Comparison of ENCODE assay signal across 8 cellular contexts in genomic region chr19:45410330-45410729, GRCh38. TPM values are rescaled to one million over a fixed set of nuclear protein-coding genes. Genes with fewer than 3 reads are reported as not detected.
DNase-seq lines count a peak whose midpoint lies in the region; ATAC-seq, FAIRE-seq and TF ChIP-seq lines count a peak whose summit lies in the region.
"Not testable (repeated sequence)": the region's sequence is repeated elsewhere in the genome, so short reads cannot be mapped to it uniquely, and the experiment has no call there.

No MANE protein-coding gene starts in this region.

- peak overlapping the region; percentile 33 for H3K4me2 ChIP-seq in BLaER1
- H3K4me2 ChIP-seq in K562 (ENCODE audit: insufficient read depth, low read length); endothelial cell of umbilical vein (ENCODE audit: insufficient read depth, low read length); neural progenitor cell: not testable (repeated sequence)

- H3K4me1 ChIP-seq in BLaER1 (peaks cover 60% of the 10 kb centered on the region), K562 (replicated peaks in 1 of 2; ENCODE audit: control insufficient read depth in 2 of 2, insufficient read depth in 2 of 2, low read length in 2 of 2) (peaks cover 0 to 34% of the 10 kb centered on the region in 2 experiments; a peak in 2 of 5 replicates)
- H3K4me1 ChIP-seq in HEK293 (ENCODE audit: control insufficient read depth, insufficient read depth, low read length); endothelial cell of umbilical vein (ENCODE audit: control insufficient read depth, extremely low read depth, insufficient read depth, low read length); neural progenitor cell: not testable (repeated sequence)

- CTCF ChIA-PET in HEK293 (lab: Yijun Ruan, JAX); K562 (lab: Yijun Ruan, JAX; ENCODE audit: low intra/inter-chr PET ratio); endothelial cell of umbilical vein (lab: Charles Lee): not testable (repeated sequence)

- peaks cover 58% of the 10 kb centered on the region for H3K36me3 ChIP-seq in BLaER1
- peaks cover 20 to 38% of the 10 kb centered on the region in 2 experiments for H3K36me3 ChIP-seq in HEK293 (ENCODE audit: control insufficient read depth in 2 of 2, insufficient read depth in 1 of 2, low read length in 2 of 2)
- peaks cover 52% of the 10 kb centered on the region; the same call in 2 of the 3 replicates for H3K36me3 ChIP-seq in K562 (ENCODE audit: control insufficient read depth, insufficient read depth, low read length)
- peaks cover 3 to 12% of the 10 kb centered on the region in 2 experiments for H3K36me3 ChIP-seq in endothelial cell of umbilical vein (ENCODE audit: control insufficient read depth in 2 of 2, extremely low read depth in 1 of 2, insufficient read depth in 2 of 2, low read length in 2 of 2)
- not testable (repeated sequence) for H3K36me3 ChIP-seq in neural progenitor cell

- not testable (repeated sequence) for H3K4me3 ChIP-seq in BLaER1; HEK293 (ENCODE audit: low read depth, low read length); K562; endothelial cell of umbilical vein (replicated peaks in 1 of 3; ENCODE audit: insufficient read depth in 1 of 3, low read depth in 1 of 3, low read length in 3 of 3); neural progenitor cell

- H2AFZ ChIP-seq in K562 (ENCODE audit: low read depth, low read length); endothelial cell of umbilical vein (ENCODE audit: low read depth, low read length); neural progenitor cell (replicated peaks): not testable (repeated sequence)

- not testable (repeated sequence) for TF ChIP-seq CTCF in 22Rv1 (IDR thresholded peaks at IDR 0.05); HEK293 (tag by site-specific recombination; IDR thresholded peaks at IDR 0.05); K562 (IDR thresholded peaks at IDR 0.05 in 2 of 3, conservative IDR thresholded peaks at IDR 0.05 in 1 of 3; ENCODE audit: insufficient read depth in 2 of 3, low read depth in 1 of 3, low read length in 3 of 3); endothelial cell of umbilical vein (IDR thresholded peaks at IDR 0.05; ENCODE audit: extremely low read depth in 1 of 2, insufficient read depth in 1 of 2, low read depth in 1 of 2, low read length in 2 of 2); nephron progenitor cell (IDR thresholded peaks at IDR 0.05); neural progenitor cell (IDR thresholded peaks at IDR 0.05)

- not testable (repeated sequence) for BruUV-seq in K562 (replicated peaks; lab: Mats Ljungman, UMichigan)
- BruUV-seq in endothelial cell of umbilical vein (replicated peaks; lab: Mats Ljungman, UMichigan): TSS peak; percentile 3

- H3K9me1 ChIP-seq in K562 (ENCODE audit: control insufficient read depth, insufficient read depth, low read length); endothelial cell of umbilical vein (replicated peaks; ENCODE audit: control insufficient read depth, extremely low read depth, insufficient read depth, low read length): not testable (repeated sequence)

- intact Hi-C loops in K562 (cut with micrococcal nuclease); endothelial cell of umbilical vein (cut with micrococcal nuclease): not testable (repeated sequence)

- not testable (repeated sequence) for H3K9ac ChIP-seq in BLaER1; K562 (ENCODE audit: insufficient read depth in 1 of 2, low read depth in 2 of 2, low read length in 2 of 2); endothelial cell of umbilical vein (replicated peaks; ENCODE audit: extremely low read depth, insufficient read depth, low read length); neural progenitor cell

- TF ChIP-seq EP300 in K562 (IDR thresholded peaks at IDR 0.05; ENCODE audit: low read length): not testable (repeated sequence)

- peak overlapping the region; percentile 36; the same call in 1 of the 2 replicates for H3K27ac ChIP-seq in 22Rv1
- H3K27ac ChIP-seq in BLaER1; HEK293 (ENCODE audit: extremely low read depth, low read depth, low read length); K562 (ENCODE audit: extremely low read depth, low read depth, low read length); endothelial cell of umbilical vein (ENCODE audit: insufficient read depth, low read depth, low read length); neural progenitor cell: not testable (repeated sequence)

- not testable (repeated sequence) for TF ChIP-seq RAD21 in K562 (CRISPR knock-in tag; conservative IDR thresholded peaks at IDR 0.05 in 1 of 2, IDR thresholded peaks at IDR 0.05 in 1 of 2)

- not testable (repeated sequence) for DNase-seq in K562 (ENCODE audit: extremely low read depth in 1 of 4, low spot score in 3 of 4); endothelial cell of umbilical vein (ENCODE audit: low read depth, low spot score); nephron progenitor cell; neural progenitor cell (ENCODE audit: low spot score)

- POLR2A ChIA-PET in HEK293 (lab: Yijun Ruan, JAX); K562 (lab: Yijun Ruan, JAX); endothelial cell of umbilical vein (lab: Charles Lee): not testable (repeated sequence)

- not testable (repeated sequence) for FAIRE-seq in K562 (lab: Jason Lieb, UNC); endothelial cell of umbilical vein (lab: Jason Lieb, UNC)

- peaks cover 29% of the 10 kb centered on the region for H3K79me2 ChIP-seq in K562 (ENCODE audit: control insufficient read depth, insufficient read depth, low read length)
- H3K79me2 ChIP-seq in endothelial cell of umbilical vein (ENCODE audit: control insufficient read depth, insufficient read depth, low read length): peaks cover 24% of the 10 kb centered on the region
- not testable (repeated sequence) for H3K79me2 ChIP-seq in neural progenitor cell (ENCODE audit: low read depth)

- H3K27me3 Mint-ChIP-seq in nephron progenitor cell (ENCODE audit: low read depth, poor library complexity); neural progenitor cell (ENCODE audit: insufficient read depth, low read depth): not testable (repeated sequence)

- H3K4me1 Mint-ChIP-seq in nephron progenitor cell: peaks cover 43% of the 10 kb centered on the region
- not testable (repeated sequence) for H3K4me1 Mint-ChIP-seq in neural progenitor cell

- WGBS in K562 (ENCODE audit: insufficient coverage, low coverage, missing lambda C conversion rate): 95% methylated on average over 4 of the region's 4 CpGs

- H3K9me3 ChIP-seq in BLaER1; HEK293 (ENCODE audit: control insufficient read depth, insufficient read depth, low read depth, low read length); K562 (replicated peaks; ENCODE audit: control insufficient read depth, insufficient read depth, low read depth, low read length); endothelial cell of umbilical vein (replicated peaks; ENCODE audit: control insufficient read depth, insufficient read depth, low read length); neural progenitor cell (ENCODE audit: low read depth): not testable (repeated sequence)

- not testable (repeated sequence) for ATAC-seq in K562

- dilution Hi-C loops in endothelial cell of umbilical vein (cut with MboI; ENCODE audit: extremely low pct_ligation_motif_present, low sequenced_read_pairs): not testable (repeated sequence)

- H3K27ac Mint-ChIP-seq in nephron progenitor cell: peak overlapping the region; percentile 16
- not testable (repeated sequence) for H3K27ac Mint-ChIP-seq in neural progenitor cell

- H3K4me3 Mint-ChIP-seq in nephron progenitor cell: not testable (repeated sequence)
- peak overlapping the region; percentile 4 for H3K4me3 Mint-ChIP-seq in neural progenitor cell

- peak; percentile 58 for TF ChIP-seq POLR2A in K562 (conservative IDR thresholded peaks at IDR 0.05)
- not testable (repeated sequence) for TF ChIP-seq POLR2A in endothelial cell of umbilical vein (IDR thresholded peaks at IDR 0.05; ENCODE audit: low read depth, low read length)

- H3K27me3 ChIP-seq in BLaER1; K562 (ENCODE audit: control insufficient read depth in 2 of 2, insufficient read depth in 2 of 2, low read length in 2 of 2); endothelial cell of umbilical vein (ENCODE audit: control insufficient read depth in 2 of 2, insufficient read depth in 2 of 2, low read length in 2 of 2); neural progenitor cell: not testable (repeated sequence)

- H3K36me3 Mint-ChIP-seq in nephron progenitor cell (ENCODE audit: low read depth): peaks cover 54% of the 10 kb centered on the region
- H3K36me3 Mint-ChIP-seq in neural progenitor cell: peaks cover 13% of the 10 kb centered on the region

- in situ Hi-C loops in K562 (cut with MboI): not testable (repeated sequence)

- not testable (repeated sequence) for H3K9me3 Mint-ChIP-seq in nephron progenitor cell, neural progenitor cell

- not testable (repeated sequence) for H3F3A ChIP-seq in neural progenitor cell (ENCODE audit: low read depth)

- H4K20me1 ChIP-seq in BLaER1: peaks cover 17% of the 10 kb centered on the region
- not testable (repeated sequence) for H4K20me1 ChIP-seq in K562 (replicated peaks; ENCODE audit: control insufficient read depth, insufficient read depth, low read length); endothelial cell of umbilical vein (replicated peaks; ENCODE audit: control insufficient read depth, extremely low read depth, insufficient read depth, low read length); neural progenitor cell (ENCODE audit: low read depth)

RNA-seq across cellular contexts. Expression of gene POLR1G, which starts 3.9 kb away (rescaled TPM):
- 27.9 TPM for polyA plus RNA-seq in PFSK-1 (2012; ENCODE audit: insufficient read length, low read depth)
- 7.5 and 14.6 TPM in 2 replicates for total RNA-seq in K562 (2011; cell fraction: chromatin; rRNA removed; ENCODE audit: low replicate concordance)
- total RNA-seq in K562 (2011; cell fraction: nucleolus; rRNA removed): 11.1 and 14.3 TPM in 2 replicates
- total RNA-seq in K562 (2011; cell fraction: nucleoplasm; rRNA removed): 9.8 and 10.3 TPM in 2 replicates
- total RNA-seq in K562 (2014; rRNA removed) (36.6 and 50.6 TPM in 2 replicates), K562 (2014; rRNA removed; fragmentation: Illumina TruSeq; extraction: Trizol) (19.7 and 22.7 TPM in 2 replicates), K562 (2015; rRNA removed; fragmentation: Illumina TruSeq; extraction: Trizol) (50.1 and 51.0 TPM in 2 replicates), K562 (2021) (27.4 and 32.1 TPM in 2 replicates), endothelial cell of umbilical vein (18.0 and 19.5 TPM in 2 replicates), neural progenitor cell (ENCODE audit: low replicate concordance) (5.5 and 6.8 TPM in 2 replicates)
- polyA plus RNA-seq in K562 (2011; rRNA removed) (8.5 and 9.7 TPM in 2 replicates), K562 (2014; fragmentation: Illumina TruSeq; extraction: Trizol) (32.6 and 37.4 TPM in 2 replicates), K562 (2014; fragmentation: Nextera tagmentation; extraction: Ambion mirVana) (1 to 10 TPM; 3.0 to 6.4 TPM), K562 (2014; rRNA removed) (29.2 and 31.7 TPM in 2 replicates), endothelial cell of umbilical vein (6.6 and 6.7 TPM in 2 replicates)
- polyA plus RNA-seq in K562 (2011; cell fraction: cytosol; rRNA removed): 11.0 and 17.1 TPM in 2 replicates
- 3.6 and 6.6 TPM in 2 replicates for polyA plus RNA-seq in K562 (2011; cell fraction: nucleus; rRNA removed)
- polyA plus RNA-seq in K562 (2012): 5.1 and 14.9 TPM in 2 replicates
- 4.5 and 4.9 TPM in 2 replicates for polyA minus RNA-seq in K562 (2011; rRNA and poly(A)+ RNA removed)
- polyA minus RNA-seq in K562 (2011; cell fraction: cytosol; rRNA and poly(A)+ RNA removed): 12.2 and 12.9 TPM in 2 replicates
- 3.0 and 3.8 TPM in 2 replicates for polyA minus RNA-seq in K562 (2011; cell fraction: nucleus; rRNA and poly(A)+ RNA removed)
- 7.9 and 8.1 TPM in 2 replicates for polyA plus RNA-seq in endothelial cell of umbilical vein (2011; cell fraction: cytosol; rRNA removed)
- polyA plus RNA-seq in endothelial cell of umbilical vein (2011; cell fraction: nucleus; rRNA removed): 4.1 and 5.9 TPM in 2 replicates
- polyA plus RNA-seq in endothelial cell of umbilical vein (2012): 8.4 and 9.8 TPM in 2 replicates
- 4.0 and 5.3 TPM in 2 replicates for polyA minus RNA-seq in endothelial cell of umbilical vein
- 10.7 TPM for polyA minus RNA-seq in endothelial cell of umbilical vein (2011; cell fraction: cytosol; rRNA and poly(A)+ RNA removed)
- polyA minus RNA-seq in endothelial cell of umbilical vein (2011; cell fraction: nucleus; rRNA and poly(A)+ RNA removed): 1.6 and 2.1 TPM in 2 replicates

RNA-seq across cellular contexts. Expression of gene PPP1R13L, which starts 5.5 kb away (rescaled TPM):
- 6.5 TPM for polyA plus RNA-seq in PFSK-1 (2012; ENCODE audit: insufficient read length, low read depth)
- 13.7 and 25.0 TPM in 2 replicates for total RNA-seq in K562 (2011; cell fraction: chromatin; rRNA removed; ENCODE audit: low replicate concordance)
- 14.5 and 17.6 TPM in 2 replicates for total RNA-seq in K562 (2011; cell fraction: nucleolus; rRNA removed)
- 15.8 and 21.6 TPM in 2 replicates for total RNA-seq in K562 (2011; cell fraction: nucleoplasm; rRNA removed)
- total RNA-seq in K562 (2014; rRNA removed) (2.3 TPM in 2 replicates), K562 (2014; rRNA removed; fragmentation: Illumina TruSeq; extraction: Trizol) (0.84 and 1.0 TPM in 2 replicates), K562 (2015; rRNA removed; fragmentation: Illumina TruSeq; extraction: Trizol) (0.83 and 0.94 TPM in 2 replicates), K562 (2021) (4.5 and 6.7 TPM in 2 replicates), endothelial cell of umbilical vein (77.4 and 84.4 TPM in 2 replicates), neural progenitor cell (ENCODE audit: low replicate concordance) (2.9 and 8.6 TPM in 2 replicates)
- polyA plus RNA-seq in K562 (2011; rRNA removed) (2.0 and 6.6 TPM in 2 replicates), K562 (2014; fragmentation: Illumina TruSeq; extraction: Trizol) (2.7 and 3.6 TPM in 2 replicates), K562 (2014; fragmentation: Nextera tagmentation; extraction: Ambion mirVana) (under 1 TPM; 0.32 to 0.82 TPM), K562 (2014; rRNA removed) (1.7 and 3.7 TPM in 2 replicates), endothelial cell of umbilical vein (27.8 and 28.5 TPM in 2 replicates)
- 2.6 and 3.5 TPM in 2 replicates for polyA plus RNA-seq in K562 (2011; cell fraction: cytosol; rRNA removed)
- polyA plus RNA-seq in K562 (2011; cell fraction: nucleus; rRNA removed): 16.5 and 21.1 TPM in 2 replicates
- polyA plus RNA-seq in K562 (2012): 7.4 and 23.3 TPM in 2 replicates
- polyA minus RNA-seq in K562 (2011; rRNA and poly(A)+ RNA removed): 1.6 and 2.6 TPM in 2 replicates
- 2.4 and 7.6 TPM in 2 replicates for polyA minus RNA-seq in K562 (2011; cell fraction: cytosol; rRNA and poly(A)+ RNA removed)
- 3.1 and 6.1 TPM in 2 replicates for polyA minus RNA-seq in K562 (2011; cell fraction: nucleus; rRNA and poly(A)+ RNA removed)
- 24.4 and 38.4 TPM in 2 replicates for polyA plus RNA-seq in endothelial cell of umbilical vein (2011; cell fraction: cytosol; rRNA removed)
- 55.0 and 63.4 TPM in 2 replicates for polyA plus RNA-seq in endothelial cell of umbilical vein (2011; cell fraction: nucleus; rRNA removed)
- polyA plus RNA-seq in endothelial cell of umbilical vein (2012): 38.0 and 43.8 TPM in 2 replicates
- 16.3 and 23.6 TPM in 2 replicates for polyA minus RNA-seq in endothelial cell of umbilical vein
- polyA minus RNA-seq in endothelial cell of umbilical vein (2011; cell fraction: cytosol; rRNA and poly(A)+ RNA removed): 14.8 TPM
- 15.7 and 21.1 TPM in 2 replicates for polyA minus RNA-seq in endothelial cell of umbilical vein (2011; cell fraction: nucleus; rRNA and poly(A)+ RNA removed)

RNA-seq across cellular contexts. Expression of gene ERCC1, which starts 13.4 kb away (rescaled TPM):
- polyA plus RNA-seq in PFSK-1 (2012; ENCODE audit: insufficient read length, low read depth): 106 TPM
- 39.0 and 101 TPM in 2 replicates for total RNA-seq in K562 (2011; cell fraction: chromatin; rRNA removed; ENCODE audit: low replicate concordance)
- total RNA-seq in K562 (2011; cell fraction: nucleolus; rRNA removed): 64.0 and 74.7 TPM in 2 replicates
- 56.7 and 74.6 TPM in 2 replicates for total RNA-seq in K562 (2011; cell fraction: nucleoplasm; rRNA removed)
- total RNA-seq in K562 (2014; rRNA removed) (87.1 and 89.4 TPM in 2 replicates), K562 (2014; rRNA removed; fragmentation: Illumina TruSeq; extraction: Trizol) (31.1 and 37.7 TPM in 2 replicates), K562 (2015; rRNA removed; fragmentation: Illumina TruSeq; extraction: Trizol) (49.9 and 57.3 TPM in 2 replicates), K562 (2021) (75.1 and 75.5 TPM in 2 replicates), endothelial cell of umbilical vein (81.8 and 82.6 TPM in 2 replicates), neural progenitor cell (ENCODE audit: low replicate concordance) (46.0 and 74.5 TPM in 2 replicates)
- polyA plus RNA-seq in K562 (2011; rRNA removed) (60.0 and 67.5 TPM in 2 replicates), K562 (2014; fragmentation: Illumina TruSeq; extraction: Trizol) (70.3 and 86.8 TPM in 2 replicates), K562 (2014; fragmentation: Nextera tagmentation; extraction: Ambion mirVana) (10 to 100 TPM in 1 of 2 experiments, 1 to 10 TPM in 1; 9.3 to 17.0 TPM), K562 (2014; rRNA removed) (92.6 and 95.8 TPM in 2 replicates), endothelial cell of umbilical vein (126 and 146 TPM in 2 replicates)
- polyA plus RNA-seq in K562 (2011; cell fraction: cytosol; rRNA removed): 85.4 and 165 TPM in 2 replicates
- 90.3 and 164 TPM in 2 replicates for polyA plus RNA-seq in K562 (2011; cell fraction: nucleus; rRNA removed)
- polyA plus RNA-seq in K562 (2012): 61.5 and 139 TPM in 2 replicates
- 19.6 and 33.4 TPM in 2 replicates for polyA minus RNA-seq in K562 (2011; rRNA and poly(A)+ RNA removed)
- polyA minus RNA-seq in K562 (2011; cell fraction: cytosol; rRNA and poly(A)+ RNA removed): 57.8 and 74.6 TPM in 2 replicates
- polyA minus RNA-seq in K562 (2011; cell fraction: nucleus; rRNA and poly(A)+ RNA removed): 37.8 and 41.3 TPM in 2 replicates
- 93.4 and 111 TPM in 2 replicates for polyA plus RNA-seq in endothelial cell of umbilical vein (2011; cell fraction: cytosol; rRNA removed)
- polyA plus RNA-seq in endothelial cell of umbilical vein (2011; cell fraction: nucleus; rRNA removed): 103 and 106 TPM in 2 replicates
- 88.7 and 94.4 TPM in 2 replicates for polyA plus RNA-seq in endothelial cell of umbilical vein (2012)
- polyA minus RNA-seq in endothelial cell of umbilical vein: 59.3 and 63.8 TPM in 2 replicates
- 38.5 TPM for polyA minus RNA-seq in endothelial cell of umbilical vein (2011; cell fraction: cytosol; rRNA and poly(A)+ RNA removed)
- polyA minus RNA-seq in endothelial cell of umbilical vein (2011; cell fraction: nucleus; rRNA and poly(A)+ RNA removed): 27.0 and 27.3 TPM in 2 replicates

RNA-seq across cellular contexts. Expression of gene ERCC2, which starts 40.0 kb away (rescaled TPM):
- 56.2 TPM for polyA plus RNA-seq in PFSK-1 (2012; ENCODE audit: insufficient read length, low read depth)
- 133 and 285 TPM in 2 replicates for total RNA-seq in K562 (2011; cell fraction: chromatin; rRNA removed; ENCODE audit: low replicate concordance)
- 121 and 134 TPM in 2 replicates for total RNA-seq in K562 (2011; cell fraction: nucleolus; rRNA removed)
- 92.9 and 95.2 TPM in 2 replicates for total RNA-seq in K562 (2011; cell fraction: nucleoplasm; rRNA removed)
- total RNA-seq in K562 (2014; rRNA removed) (26.4 and 29.8 TPM in 2 replicates), K562 (2014; rRNA removed; fragmentation: Illumina TruSeq; extraction: Trizol) (12.0 and 15.0 TPM in 2 replicates), K562 (2015; rRNA removed; fragmentation: Illumina TruSeq; extraction: Trizol) (12.9 and 13.9 TPM in 2 replicates), K562 (2021) (55.9 and 57.7 TPM in 2 replicates), endothelial cell of umbilical vein (55.4 and 59.9 TPM in 2 replicates), neural progenitor cell (ENCODE audit: low replicate concordance) (31.0 and 71.6 TPM in 2 replicates)
- polyA plus RNA-seq in K562 (2011; rRNA removed) (23.4 and 52.4 TPM in 2 replicates), K562 (2014; fragmentation: Illumina TruSeq; extraction: Trizol) (28.5 and 32.7 TPM in 2 replicates), K562 (2014; fragmentation: Nextera tagmentation; extraction: Ambion mirVana) (1 to 10 TPM; 2.2 to 2.4 TPM), K562 (2014; rRNA removed) (31.1 and 31.6 TPM in 2 replicates), endothelial cell of umbilical vein (61.8 and 79.6 TPM in 2 replicates)
- 23.5 and 48.2 TPM in 2 replicates for polyA plus RNA-seq in K562 (2011; cell fraction: cytosol; rRNA removed)
- 142 and 172 TPM in 2 replicates for polyA plus RNA-seq in K562 (2011; cell fraction: nucleus; rRNA removed)
- polyA plus RNA-seq in K562 (2012): 37.7 and 45.1 TPM in 2 replicates
- polyA minus RNA-seq in K562 (2011; rRNA and poly(A)+ RNA removed): 51.5 and 54.5 TPM in 2 replicates
- polyA minus RNA-seq in K562 (2011; cell fraction: cytosol; rRNA and poly(A)+ RNA removed): 26.8 and 33.6 TPM in 2 replicates
- 37.0 and 57.0 TPM in 2 replicates for polyA minus RNA-seq in K562 (2011; cell fraction: nucleus; rRNA and poly(A)+ RNA removed)
- 34.0 and 34.3 TPM in 2 replicates for polyA plus RNA-seq in endothelial cell of umbilical vein (2011; cell fraction: cytosol; rRNA removed)
- 109 and 127 TPM in 2 replicates for polyA plus RNA-seq in endothelial cell of umbilical vein (2011; cell fraction: nucleus; rRNA removed)
- 63.0 and 81.8 TPM in 2 replicates for polyA plus RNA-seq in endothelial cell of umbilical vein (2012)
- 50.6 and 61.5 TPM in 2 replicates for polyA minus RNA-seq in endothelial cell of umbilical vein
- 6.1 TPM for polyA minus RNA-seq in endothelial cell of umbilical vein (2011; cell fraction: cytosol; rRNA and poly(A)+ RNA removed)
- polyA minus RNA-seq in endothelial cell of umbilical vein (2011; cell fraction: nucleus; rRNA and poly(A)+ RNA removed): 25.0 and 27.1 TPM in 2 replicates

RNA-seq across cellular contexts. Expression of gene FOSB, which starts 57.5 kb away (rescaled TPM):
- polyA plus RNA-seq in PFSK-1 (2012; ENCODE audit: insufficient read length, low read depth): 1.7 TPM
- total RNA-seq in K562 (2011; cell fraction: chromatin; rRNA removed; ENCODE audit: low replicate concordance): 2.1 and 8.8 TPM in 2 replicates
- total RNA-seq in K562 (2011; cell fraction: nucleolus; rRNA removed): 4.2 and 6.7 TPM in 2 replicates
- total RNA-seq in K562 (2011; cell fraction: nucleoplasm; rRNA removed): 3.9 and 4.5 TPM in 2 replicates
- total RNA-seq in K562 (2014; rRNA removed) (1.2 and 1.6 TPM in 2 replicates), K562 (2014; rRNA removed; fragmentation: Illumina TruSeq; extraction: Trizol) (0.73 TPM in 2 replicates), K562 (2015; rRNA removed; fragmentation: Illumina TruSeq; extraction: Trizol) (0.18 and 0.26 TPM in 2 replicates), K562 (2021) (2.4 and 2.7 TPM in 2 replicates), endothelial cell of umbilical vein (2.0 and 23.0 TPM in 2 replicates), neural progenitor cell (ENCODE audit: low replicate concordance) (2.3 and 5.4 TPM in 2 replicates)
- polyA plus RNA-seq in K562 (2011; rRNA removed) (0.25 and 0.27 TPM in 2 replicates), K562 (2014; fragmentation: Illumina TruSeq; extraction: Trizol) (1.2 and 1.4 TPM in 2 replicates), K562 (2014; fragmentation: Nextera tagmentation; extraction: Ambion mirVana) (under 1 TPM; 0.11 to 0.30 TPM), K562 (2014; rRNA removed) (0.93 and 2.9 TPM in 2 replicates), endothelial cell of umbilical vein (9.8 and 10.7 TPM in 2 replicates)
- 0.32 and 0.52 TPM in 2 replicates for polyA plus RNA-seq in K562 (2011; cell fraction: cytosol; rRNA removed)
- 1.8 and 3.8 TPM in 2 replicates for polyA plus RNA-seq in K562 (2011; cell fraction: nucleus; rRNA removed)
- 0.76 and 1.3 TPM in 2 replicates for polyA plus RNA-seq in K562 (2012)
- 0.54 and 0.77 TPM in 2 replicates for polyA minus RNA-seq in K562 (2011; rRNA and poly(A)+ RNA removed)
- 0.55 and 0.76 TPM in 2 replicates for polyA minus RNA-seq in K562 (2011; cell fraction: cytosol; rRNA and poly(A)+ RNA removed)
- 2.8 and 3.6 TPM in 2 replicates for polyA minus RNA-seq in K562 (2011; cell fraction: nucleus; rRNA and poly(A)+ RNA removed)
- 4.8 and 16.0 TPM in 2 replicates for polyA plus RNA-seq in endothelial cell of umbilical vein (2011; cell fraction: cytosol; rRNA removed)
- 128 and 173 TPM in 2 replicates for polyA plus RNA-seq in endothelial cell of umbilical vein (2011; cell fraction: nucleus; rRNA removed)
- 6.2 and 6.4 TPM in 2 replicates for polyA plus RNA-seq in endothelial cell of umbilical vein (2012)
- polyA minus RNA-seq in endothelial cell of umbilical vein: 21.5 and 27.3 TPM in 2 replicates
- polyA minus RNA-seq in endothelial cell of umbilical vein (2011; cell fraction: cytosol; rRNA and poly(A)+ RNA removed): 7.1 TPM
- 89.3 and 169 TPM in 2 replicates for polyA minus RNA-seq in endothelial cell of umbilical vein (2011; cell fraction: nucleus; rRNA and poly(A)+ RNA removed)
